13 cellular contexts compared by ENCODE assay signal in genomic region chr7:80835251-80835650, GRCh38.
A peak's percentile ranks its signal among the peaks of the same experiment; 100 is the strongest.
DNase-seq lines count a peak whose midpoint lies in the region; ATAC-seq and TF ChIP-seq lines count a peak whose summit lies in the region.
"Had no signal": no experiment of that assay in that cellular context is flagged by ENCODE, and none has a peak within 500 bp of the region (broad histone marks: within the 10 kb centered on the region; RNA-seq: fewer than 3 reads in every experiment).

No MANE protein-coding gene starts in this region.

- H3K27ac ChIP-seq in breast epithelium: peak overlapping the region; percentile 37 to 41
- H3K27ac ChIP-seq in upper lobe of right lung: no peak overlapping the region
- H3K27ac ChIP-seq: 22Rv1 had no signal

- H3K27me3 ChIP-seq in breast epithelium: no peaks in the 10 kb centered on the region
- H3K27me3 ChIP-seq in upper lobe of right lung: no peaks in the 10 kb centered on the region

- intact Hi-C loops in breast epithelium (cut with DNase I; ENCODE audit: low total_unique reads) (no loop called here), MCF 10A (cut with micrococcal nuclease) (no loop called here), upper lobe of right lung (cut with DNase I) (no loop called here)

- TF ChIP-seq POLR2A in breast epithelium (IDR thresholded peaks at IDR 0.05): no peak

- DNase-seq in breast epithelium (ENCODE audit: low spot score in 2 of 2) (no peak), MCF 10A (ENCODE audit: unreplicated experiment) (no peak), SK-N-DZ (ENCODE audit: low spot score) (peak; percentile 50), mesothelial cell of epicardium (ENCODE audit: low spot score in 2 of 2, unreplicated experiment in 2 of 2) (no peak), DMS114 treated with DMSO at 0.1 percent for 48 hours (lab: John Stamatoyannopoulos, UW; ENCODE audit: unreplicated experiment) (no peak), upper lobe of right lung (no peak), kidney glomerular epithelial cell (lab: John Stamatoyannopoulos, UW) (no peak)
- DNase-seq: Caco-2; CD8-positive, alpha-beta T cell had no signal

- H3K4me3 ChIP-seq in breast epithelium (no peak overlapping the region), upper lobe of right lung (no peak overlapping the region)
- H3K4me3 ChIP-seq: K562 had no signal

- H3K9me3 Mint-ChIP-seq in MCF 10A (ENCODE audit: unreplicated experiment) (no peaks in the 10 kb centered on the region), mesothelial cell of epicardium (no peaks in the 10 kb centered on the region)

- H3K27me3 Mint-ChIP-seq in MCF 10A (ENCODE audit: insufficient read depth, unreplicated experiment) (no peaks in the 10 kb centered on the region), mesothelial cell of epicardium (ENCODE audit: low read depth) (no peaks in the 10 kb centered on the region)

- peaks cover 40% of the 10 kb centered on the region for H3K36me3 Mint-ChIP-seq in MCF 10A (ENCODE audit: insufficient read depth, unreplicated experiment)
- H3K36me3 Mint-ChIP-seq in mesothelial cell of epicardium: peaks cover 26% of the 10 kb centered on the region
- H3K36me3 Mint-ChIP-seq: CD8-positive, alpha-beta T cell had no signal

- H3K9me3 ChIP-seq in breast epithelium (no peaks in the 10 kb centered on the region), upper lobe of right lung (no peaks in the 10 kb centered on the region)
- H3K9me3 ChIP-seq: Caco-2 had no signal

- no peak for TF ChIP-seq CTCF in breast epithelium (IDR thresholded peaks at IDR 0.05)
- no peak for TF ChIP-seq CTCF in MCF 10A (IDR thresholded peaks at IDR 0.05; ENCODE audit: unreplicated experiment)
- no peak for TF ChIP-seq CTCF in mesothelial cell of epicardium (IDR thresholded peaks at IDR 0.05; ENCODE audit: unreplicated experiment)
- TF ChIP-seq CTCF in upper lobe of right lung (IDR thresholded peaks at IDR 0.05): no peak

- peaks cover 0 to 5% of the 10 kb centered on the region in 2 donors for H3K4me1 ChIP-seq in breast epithelium
- no peaks in the 10 kb centered on the region for H3K4me1 ChIP-seq in upper lobe of right lung

- H3K27ac Mint-ChIP-seq in MCF 10A (ENCODE audit: low read depth, unreplicated experiment): no peak overlapping the region
- peak overlapping the region; percentile 88 for H3K27ac Mint-ChIP-seq in mesothelial cell of epicardium
- H3K27ac Mint-ChIP-seq: CD14-positive monocyte; CD8-positive, alpha-beta T cell had no signal

- H3K4me3 Mint-ChIP-seq in MCF 10A (ENCODE audit: unreplicated experiment) (no peak overlapping the region), mesothelial cell of epicardium (no peak overlapping the region)
- H3K4me3 Mint-ChIP-seq: CD14-positive monocyte; CD8-positive, alpha-beta T cell had no signal

- H3K36me3 ChIP-seq in breast epithelium (no peaks in the 10 kb centered on the region), upper lobe of right lung (no peaks in the 10 kb centered on the region)

- POLR2A ChIA-PET in MCF 10A (lab: Yijun Ruan, JAX): no interaction called here

- BruUV-seq in MCF 10A (replicated peaks; lab: Mats Ljungman, UMichigan): no TSS peak

- H3K4me1 Mint-ChIP-seq in MCF 10A (ENCODE audit: insufficient read depth, unreplicated experiment) (peaks cover 30% of the 10 kb centered on the region), mesothelial cell of epicardium (peaks cover 61% of the 10 kb centered on the region)

- ATAC-seq in upper lobe of right lung: no peak
- ATAC-seq: CD8-positive, alpha-beta T cell; HCT116; K562 had no signal

- CTCF ChIA-PET in MCF 10A (lab: Yijun Ruan, JAX): interaction anchor here (0.6 kb wide), 1 partner anchor 282 kb away, joined by 3 read pairs; no protein-coding TSS in a partner anchor
